ENCODE assay signal across 20 cellular contexts in genomic region chr7:66344166-66344565, GRCh38.
DNase-seq lines count a peak whose midpoint lies in the region; ATAC-seq and TF ChIP-seq lines count a peak whose summit lies in the region.
"Had no signal": no experiment of that assay in that cellular context is flagged by ENCODE, and none has a peak within 500 bp of the region (broad histone marks: within the 10 kb centered on the region; RNA-seq: fewer than 3 reads in every experiment).

No MANE protein-coding gene starts in this region.

- ATAC-seq in left lobe of liver (peak; percentile 66), HG03280 (IDR thresholded peaks at IDR 0.05; ENCODE audit: unreplicated experiment) (no peak)
- ATAC-seq: CD8-positive, alpha-beta T cell; GM23338; right cardiac atrium; stimulated activated memory B cell treated with anti-CD40 and anti-IgM and Interleukin-4, amounts not matched to agents 10 μg/mL and 1 μg/mL and 100 μg/mL, for 72 hours had no signal

- DNase-seq in ELR (ENCODE audit: low read depth), result peak; percentile 25
- peak; percentile 64 for DNase-seq in NB4 (ENCODE audit: low read depth)
- DNase-seq in choroid plexus epithelial cell (ENCODE audit: low read depth), result peak; percentile 82
- DNase-seq in left lobe of liver (ENCODE audit: low spot score), result no peak
- DNase-seq in activated CD4-positive, alpha-beta T cell treated with anti-CD3 and anti-CD28 coated beads for 1 hour, result no peak
- no peak for DNase-seq in GM20000 (ENCODE audit: low spot score)
- DNase-seq in superior temporal gyrus (ENCODE audit: extremely low spot score), result no peak
- DNase-seq: activated CD4-positive, alpha-beta T cell treated with anti-CD3 and anti-CD28 coated beads, Interleukin-2, amount 10 ng/mL, durations not matched to agents 7 days and 5 days; activated effector memory CD4-positive, alpha-beta T cell treated with Interleukin-2 at 50 U/mL for 16 hours; adrenal gland; caudate nucleus; CD8-positive, alpha-beta T cell; DMS79; erythroblast; right cardiac atrium; thyroid gland had no signal

- no peak for TF ChIP-seq POLR2A in NB4 (IDR thresholded peaks at IDR 0.05; ENCODE audit: extremely low read depth, insufficient read length)

- TF ChIP-seq CTCF in NB4 (IDR thresholded peaks at IDR 0.05; ENCODE audit: low read depth, low read length) (no peak), choroid plexus epithelial cell (conservative IDR thresholded peaks at IDR 0.05; ENCODE audit: low read depth, low read length) (no peak), GM20000 (IDR thresholded peaks at IDR 0.05; ENCODE audit: extremely low read depth, missing control alignments) (no peak)

- H3K4me3 ChIP-seq in NB4 (ENCODE audit: low read depth, low read length), result no peak overlapping the region
- no peak overlapping the region for H3K4me3 ChIP-seq in choroid plexus epithelial cell (ENCODE audit: low read depth, low read length)
- H3K4me3 ChIP-seq: adrenal gland, GM23338, lung, thyroid gland had no signal

Comparison
In these comparisons a context has a peak if more than half of its experiments do, and no peak if none do; other contexts are left out.
1. DNase-seq: peak in ELR (single experiment), NB4 (single experiment) and choroid plexus epithelial cell (single experiment); none in left lobe of liver (single experiment), activated CD4-positive, alpha-beta T cell treated with anti-CD3 and anti-CD28 coated beads for 1 hour (single experiment), GM20000 (single experiment) and superior temporal gyrus (single experiment).